Comparison of ENCODE assay signal across 19 cellular contexts in genomic region chr4:1152284-1152683, GRCh38. TPM values are rescaled to one million over a fixed set of nuclear protein-coding genes. Genes with fewer than 3 reads are reported as not detected.
DNase-seq lines count a peak whose midpoint lies in the region; ATAC-seq, FAIRE-seq and TF ChIP-seq lines count a peak whose summit lies in the region.
"Had no signal": no experiment of that assay in that cellular context is flagged by ENCODE, and none has a peak within 500 bp of the region (broad histone marks: within the 10 kb centered on the region; RNA-seq: fewer than 3 reads in every experiment).

No MANE protein-coding gene starts in this region.

- H3K27ac Mint-ChIP-seq in astrocyte (ENCODE audit: unreplicated experiment) (no peak overlapping the region), type B pancreatic cell (no peak overlapping the region)
- H3K27ac Mint-ChIP-seq: B cell had no signal

- H3K27me3 Mint-ChIP-seq in astrocyte (ENCODE audit: low read depth, unreplicated experiment), result peaks cover 58% of the 10 kb centered on the region
- peaks cover 54% of the 10 kb centered on the region for H3K27me3 Mint-ChIP-seq in type B pancreatic cell

- H3K9me3 Mint-ChIP-seq in astrocyte (ENCODE audit: unreplicated experiment), result peaks cover 9% of the 10 kb centered on the region
- no peaks in the 10 kb centered on the region for H3K9me3 Mint-ChIP-seq in type B pancreatic cell
- H3K9me3 Mint-ChIP-seq: CD8-positive, alpha-beta memory T cell had no signal

- H3K36me3 Mint-ChIP-seq in astrocyte (ENCODE audit: low read depth, unreplicated experiment) (no peaks in the 10 kb centered on the region), type B pancreatic cell (no peaks in the 10 kb centered on the region)
- H3K36me3 Mint-ChIP-seq: CD8-positive, alpha-beta memory T cell had no signal

- ATAC-seq in GM21423 (IDR thresholded peaks at IDR 0.05; ENCODE audit: unreplicated experiment), result no peak
- ATAC-seq: GM12878, HCT116 had no signal

- no peaks in the 10 kb centered on the region for H3K4me1 Mint-ChIP-seq in astrocyte (ENCODE audit: low read depth, unreplicated experiment)
- no peaks in the 10 kb centered on the region for H3K4me1 Mint-ChIP-seq in type B pancreatic cell (ENCODE audit: unreplicated experiment)
- H3K4me1 Mint-ChIP-seq: B cell; CD8-positive, alpha-beta memory T cell had no signal

- H2AFZ ChIP-seq in astrocyte (ENCODE audit: low read depth, low read length) (no peak overlapping the region), osteoblast (ENCODE audit: low read length) (no peak overlapping the region)
- H2AFZ ChIP-seq: GM23248 had no signal

- DNase-seq in NCI-H2196 treated with DMSO at 0.1 percent for 48 hours (lab: John Stamatoyannopoulos, UW; ENCODE audit: unreplicated experiment) (peak; percentile 26), astrocyte (ENCODE audit: low read depth) (no peak), osteoblast (ENCODE audit: insufficient read length, low spot score, missing footprints) (peak; percentile 13), type B pancreatic cell (ENCODE audit: extremely low spot score, unreplicated experiment) (no peak), amygdala (lab: John Stamatoyannopoulos, UW) (no peak)
- no peak for DNase-seq in stimulated activated CD4-positive, alpha-beta T cell treated with anti-CD3 and anti-CD28 coated beads, Interleukin-1b, Interleukin-23, amount 100 ng/mL, for 48 hours
- DNase-seq: CD8-positive, alpha-beta memory T cell; DMS79; GM23248 had no signal

- H3K4me3 Mint-ChIP-seq in astrocyte (ENCODE audit: unreplicated experiment) (peak overlapping the region; percentile 0), type B pancreatic cell (no peak overlapping the region)
- H3K4me3 Mint-ChIP-seq: B cell; CD8-positive, alpha-beta memory T cell had no signal

- FAIRE-seq in astrocyte (lab: Jason Lieb, UNC), result no peak
- FAIRE-seq: GM12878, GM18507, H54 had no signal

- H3K4me1 ChIP-seq in astrocyte (ENCODE audit: insufficient read depth, low read length) (no peaks in the 10 kb centered on the region), osteoblast (ENCODE audit: insufficient read depth, low read length) (peaks cover 6% of the 10 kb centered on the region)

- H3K36me3 ChIP-seq in astrocyte (ENCODE audit: insufficient read depth, low read length), result no peaks in the 10 kb centered on the region
- no peaks in the 10 kb centered on the region for H3K36me3 ChIP-seq in osteoblast (ENCODE audit: insufficient read depth, low read length)

- H3K4me2 ChIP-seq in astrocyte (ENCODE audit: low read length), result no peak overlapping the region
- H3K4me2 ChIP-seq in osteoblast (ENCODE audit: insufficient read depth, low read length), result no peak overlapping the region

- no peak overlapping the region for H3K9ac ChIP-seq in astrocyte (ENCODE audit: low read length)
- H3K9ac ChIP-seq: GM23248 had no signal

- H3K79me2 ChIP-seq in astrocyte (ENCODE audit: insufficient read depth, low read length), result no peaks in the 10 kb centered on the region
- no peaks in the 10 kb centered on the region for H3K79me2 ChIP-seq in osteoblast (ENCODE audit: insufficient read depth, low read length)

- peaks cover 22% of the 10 kb centered on the region for H3K27me3 ChIP-seq in astrocyte (ENCODE audit: insufficient read depth, low read length)
- peaks cover 8% of the 10 kb centered on the region for H3K27me3 ChIP-seq in osteoblast (ENCODE audit: insufficient read depth, low read length)

- no peak for TF ChIP-seq CTCF in C4-2B (conservative IDR thresholded peaks at IDR 0.05)
- TF ChIP-seq CTCF in astrocyte (IDR thresholded peaks at IDR 0.05; ENCODE audit: insufficient read depth, low read depth, low read length), result no peak
- TF ChIP-seq CTCF in osteoblast (IDR thresholded peaks at IDR 0.05; ENCODE audit: extremely low read depth, low read depth, low read length), result no peak
- no peak for TF ChIP-seq CTCF in type B pancreatic cell (conservative IDR thresholded peaks at IDR 0.05)

- H3K9me3 ChIP-seq in astrocyte (ENCODE audit: insufficient read depth, low read depth, low read length) (no peaks in the 10 kb centered on the region), osteoblast (ENCODE audit: low read depth, low read length) (no peaks in the 10 kb centered on the region)

- H3K27ac ChIP-seq in C4-2B, result peak overlapping the region; percentile 93
- no peak overlapping the region for H3K27ac ChIP-seq in astrocyte (ENCODE audit: low read depth, low read length)
- no peak overlapping the region for H3K27ac ChIP-seq in osteoblast (ENCODE audit: low read depth, low read length)
- H3K27ac ChIP-seq: GM23248, HL-60 had no signal

- no peaks in the 10 kb centered on the region for H4K20me1 ChIP-seq in astrocyte (ENCODE audit: insufficient read depth, low read length)
- no peaks in the 10 kb centered on the region for H4K20me1 ChIP-seq in osteoblast (ENCODE audit: insufficient read depth, low read length)

- H3K4me3 ChIP-seq in astrocyte (ENCODE audit: insufficient read depth, low read depth, low read length) (no peak overlapping the region), osteoblast (ENCODE audit: insufficient read depth, low read length) (no peak overlapping the region)
- H3K4me3 ChIP-seq: GM12878, GM23248 had no signal

RNA-seq across cellular contexts. Expression of gene SPON2, which starts 20.1 kb away (rescaled TPM):
- total RNA-seq in astrocyte, result 47.8 and 55.5 TPM in 2 replicates
- 29.8 and 38.7 TPM in 2 replicates for total RNA-seq in osteoblast
- 8.8 and 10.4 TPM in 2 replicates for total RNA-seq in type B pancreatic cell (ENCODE audit: low replicate concordance)
- total RNA-seq: G401 had no signal

RNA-seq across cellular contexts. Expression of gene RNF212, which starts 38.9 kb away (rescaled TPM):
- total RNA-seq in astrocyte (2.0 and 2.2 TPM in 2 replicates), osteoblast (7.1 and 7.6 TPM in 2 replicates), type B pancreatic cell (ENCODE audit: low replicate concordance) (3.0 and 3.5 TPM in 2 replicates)
- total RNA-seq: A172, G401, GM12878 had no signal

Comparison
In these comparisons a context has a peak if more than half of its experiments do, and no peak if none do; other contexts are left out.
1. DNase-seq: peak in NCI-H2196 treated with DMSO at 0.1 percent for 48 hours (single experiment) and osteoblast (single experiment); none in astrocyte (single experiment), type B pancreatic cell (single experiment), amygdala (0 of 56) and stimulated activated CD4-positive, alpha-beta T cell treated with anti-CD3 and anti-CD28 coated beads, Interleukin-1b, Interleukin-23, amount 100 ng/mL, for 48 hours (single experiment).